In the genomic region with DNA sequence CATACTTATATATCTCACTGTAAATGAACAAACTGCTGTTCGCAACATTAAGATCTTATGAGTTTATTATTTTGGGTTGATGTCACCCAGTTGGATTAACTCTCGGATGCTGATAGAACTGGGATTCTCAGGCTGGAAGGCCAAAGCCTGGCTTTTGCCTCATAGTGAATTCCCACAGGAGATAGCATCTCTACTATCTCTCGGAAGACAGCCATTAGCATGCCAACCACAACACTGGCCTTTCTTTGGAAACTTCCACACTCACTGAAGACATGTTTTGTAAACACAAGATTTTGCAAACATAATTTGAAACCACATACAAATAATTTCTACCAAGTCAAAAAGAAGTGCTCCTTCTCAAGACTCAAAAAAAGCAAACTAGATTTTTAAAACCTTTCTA, we compare ENCODE assay signal across 27 cellular contexts. TPM values are rescaled to one million over a fixed set of nuclear protein-coding genes. Genes with fewer than 3 reads are reported as not detected.
"Had no signal": no experiment of that assay in that cellular context is flagged by ENCODE, and none has a peak within 500 bp of the region (broad histone marks: within the 10 kb centered on the region; RNA-seq: fewer than 3 reads in every experiment).

No MANE protein-coding gene starts in this region.

- H3K36me3 ChIP-seq: neural progenitor cell, pancreas, right lobe of liver, sigmoid colon, stomach, thoracic aorta, thyroid gland, tibial nerve, upper lobe of right lung, uterus had no signal

- H3K27me3 ChIP-seq: neural progenitor cell, right lobe of liver, sigmoid colon, stomach, thyroid gland, upper lobe of right lung, uterus had no signal

- ATAC-seq: naive thymus-derived CD4-positive, alpha-beta T cell; natural killer cell; pancreas; psoas muscle; right cardiac atrium; right lobe of liver; stimulated activated memory B cell treated with anti-CD40 and anti-IgM and Interleukin-4, amounts not matched to agents 10 μg/mL and 1 μg/mL and 100 μg/mL, for 72 hours; stimulated activated naive CD8-positive, alpha-beta T cell treated with anti-CD3 and anti-CD28 coated beads, Interleukin-15, Interleukin-2, amounts not matched to agents 100 U/mL and 50 U/mL, for 24 hours; upper lobe of right lung had no signal

- H3K9me3 ChIP-seq: pancreas, psoas muscle, right lobe of liver, sigmoid colon, thoracic aorta, thyroid gland, tibial nerve, upper lobe of right lung, uterus had no signal

- DNase-seq: naive thymus-derived CD4-positive, alpha-beta T cell; natural killer cell; nucleus accumbens; pancreas; posterior cingulate gyrus; psoas muscle; right cardiac atrium; right lobe of liver; sigmoid colon; small intestine; stimulated activated CD4-positive, alpha-beta T cell treated with anti-CD3 and anti-CD28 coated beads, Interleukin-15, amount 100 ng/mL, for 24 hours; stimulated activated CD4-positive, alpha-beta T cell treated with anti-CD3 and anti-CD28 coated beads, Interleukin-2, amount 100 ng/mL, for 24 hours; stimulated activated CD4-positive, alpha-beta T cell treated with anti-CD3 and anti-CD28 coated beads, Interleukin-2, amount 100 ng/mL, for 48 hours; stimulated activated CD4-positive, alpha-beta T cell treated with anti-CD3 and anti-CD28 coated beads, Interleukin-4, amount 100 ng/mL, for 4 hours; stimulated activated CD8-positive, alpha-beta memory T cell treated with anti-CD3 and anti-CD28 coated beads, Interleukin-4, amount 100 ng/mL, for 48 hours; stimulated activated naive CD4-positive, alpha-beta T cell; stimulated activated naive CD8-positive, alpha-beta T cell treated with anti-CD3 and anti-CD28 coated beads, Interleukin-15, Interleukin-2, amounts not matched to agents 100 U/mL and 50 U/mL, for 24 hours; stomach; thyroid gland; upper lobe of right lung; uterus had no signal

- H3K4me2 ChIP-seq: neural progenitor cell had no signal

- H2AFZ ChIP-seq: neural progenitor cell had no signal

- H3K4me1 ChIP-seq: neural progenitor cell, psoas muscle, right lobe of liver, thyroid gland, tibial nerve, upper lobe of right lung, uterus had no signal

- H3K27ac ChIP-seq: neural progenitor cell, pancreas, psoas muscle, right lobe of liver, sigmoid colon, stomach, thoracic aorta, thyroid gland, tibial nerve, upper lobe of right lung, uterus had no signal

- H3K4me3 ChIP-seq: neural progenitor cell, pancreas, psoas muscle, right lobe of liver, sigmoid colon, stomach, thoracic aorta, thyroid gland, tibial nerve, upper lobe of right lung, uterus had no signal

- H3K9ac ChIP-seq: neural progenitor cell had no signal

RNA-seq across cellular contexts. Expression of a gene that starts 46.9 kb away (rescaled TPM):
- polyA plus RNA-seq: naive thymus-derived CD4-positive, alpha-beta T cell; neural cell; pancreas; psoas muscle; right cardiac atrium; sigmoid colon; small intestine; stomach; urinary bladder had no signal
